10 cellular contexts compared by ENCODE assay signal in genomic region chr6:92779758-92780157, GRCh38.
A peak's percentile ranks its signal among the peaks of the same experiment; 100 is the strongest.
DNase-seq lines count a peak whose midpoint lies in the region; ATAC-seq and TF ChIP-seq lines count a peak whose summit lies in the region.
"Had no signal": no experiment of that assay in that cellular context is flagged by ENCODE, and none has a peak within 500 bp of the region (broad histone marks: within the 10 kb centered on the region; RNA-seq: fewer than 3 reads in every experiment).

No MANE protein-coding gene starts in this region.

- H3K27me3 Mint-ChIP-seq in progenitor cell of endocrine pancreas, result no peaks in the 10 kb centered on the region

- peak; percentile 52 for ATAC-seq in left lung
- ATAC-seq in HG02840 (IDR thresholded peaks at IDR 0.05; ENCODE audit: low FRiP score, unreplicated experiment), result no peak

- DNase-seq in DMS79 (lab: John Stamatoyannopoulos, UW) (peak; percentile 53), NCI-H1436 treated with DMSO at 0.1 percent for 48 hours (lab: John Stamatoyannopoulos, UW) (peak; percentile 69), astrocyte of the hippocampus (ENCODE audit: low read depth, low spot score) (peak; percentile 89), left lung (peak in 1 of 2 donors; percentile 36), progenitor cell of endocrine pancreas (ENCODE audit: low spot score, unreplicated experiment) (no peak)
- no peak for DNase-seq in stimulated activated CD4-positive, alpha-beta T cell treated with anti-CD3 and anti-CD28 coated beads, Interleukin-2, amount 100 ng/mL, for 48 hours
- no peak for DNase-seq in activated CD4-positive, alpha-beta T cell treated with anti-CD3 and anti-CD28 coated beads for 4 hours
- DNase-seq: transverse colon had no signal

- H3K4me1 Mint-ChIP-seq in progenitor cell of endocrine pancreas (ENCODE audit: low read depth), result peaks cover 4% of the 10 kb centered on the region

- H3K27me3 ChIP-seq in left lung, result no peaks in the 10 kb centered on the region
- H3K27me3 ChIP-seq: transverse colon had no signal

- H3K4me1 ChIP-seq in left lung, result no peaks in the 10 kb centered on the region
- H3K4me1 ChIP-seq: transverse colon had no signal

- TF ChIP-seq CTCF in left lung (IDR thresholded peaks at IDR 0.05), result no peak
- no peak for TF ChIP-seq CTCF in progenitor cell of endocrine pancreas (IDR thresholded peaks at IDR 0.05; ENCODE audit: unreplicated experiment)

- H3K9me3 ChIP-seq in left lung, result no peaks in the 10 kb centered on the region
- H3K9me3 ChIP-seq: transverse colon had no signal

- no peak overlapping the region for H3K4me3 ChIP-seq in left lung
- H3K4me3 ChIP-seq: transverse colon had no signal

- no peak overlapping the region for H3K4me3 Mint-ChIP-seq in progenitor cell of endocrine pancreas (ENCODE audit: low read depth)
- H3K4me3 Mint-ChIP-seq: T-helper 1 cell treated with Interleukin-12 subunit alpha and Interleukin-12 subunit beta and Interleukin-4 antibody, amounts not matched to agents 30 μg/mL and 1 μg/mL, for 36 hours had no signal

- H3K36me3 ChIP-seq in left lung, result no peaks in the 10 kb centered on the region
- H3K36me3 ChIP-seq: transverse colon had no signal

- H3K9me3 Mint-ChIP-seq in progenitor cell of endocrine pancreas (ENCODE audit: low read depth), result no peaks in the 10 kb centered on the region
- H3K9me3 Mint-ChIP-seq: T-helper 1 cell treated with Interleukin-12 subunit alpha and Interleukin-12 subunit beta and Interleukin-4 antibody, amounts not matched to agents 30 μg/mL and 1 μg/mL, for 36 hours had no signal

- no peak overlapping the region for H3K27ac Mint-ChIP-seq in progenitor cell of endocrine pancreas
- H3K27ac Mint-ChIP-seq: T-helper 1 cell treated with Interleukin-12 subunit alpha and Interleukin-12 subunit beta and Interleukin-4 antibody, amounts not matched to agents 30 μg/mL and 1 μg/mL, for 36 hours had no signal

- H3K36me3 Mint-ChIP-seq in progenitor cell of endocrine pancreas (ENCODE audit: insufficient read depth), result no peaks in the 10 kb centered on the region

- no peak overlapping the region for H3K27ac ChIP-seq in left lung
- H3K27ac ChIP-seq: transverse colon had no signal

- intact Hi-C loops in left lung (cut with DNase I), result no loop called here

Comparison
In these comparisons a context has a peak if more than half of its experiments do, and no peak if none do; other contexts are left out.
1. DNase-seq: peak in DMS79 (single experiment), NCI-H1436 treated with DMSO at 0.1 percent for 48 hours (single experiment) and astrocyte of the hippocampus (single experiment); none in stimulated activated CD4-positive, alpha-beta T cell treated with anti-CD3 and anti-CD28 coated beads, Interleukin-2, amount 100 ng/mL, for 48 hours (0 of 2), activated CD4-positive, alpha-beta T cell treated with anti-CD3 and anti-CD28 coated beads for 4 hours (0 of 2) and progenitor cell of endocrine pancreas (single experiment).